ENCODE assay signal across 8 cellular contexts in genomic region chr16:87461466-87461975, GRCh38. TPM values are rescaled to one million over a fixed set of nuclear protein-coding genes. Genes with fewer than 3 reads are reported as not detected.
DNase-seq lines count a peak whose midpoint lies in the region; ATAC-seq, FAIRE-seq and TF ChIP-seq lines count a peak whose summit lies in the region.

No MANE protein-coding gene starts in this region.

- DNase-seq in CD4-positive, CD25-positive, alpha-beta regulatory T cell, result peak; percentile 19 to 67 (median 32)
- peak; percentile 25 for DNase-seq in NCI-H2227 treated with DMSO at 0.1 percent for 48 hours (lab: John Stamatoyannopoulos, UW)
- no peak for DNase-seq in GM12878 (ENCODE audit: low read depth, low spot score)
- peak; percentile 96 for DNase-seq in iPS-NIHi11 (ENCODE audit: low spot score)
- DNase-seq in thyroid gland, result peak; percentile 98
- no peak for DNase-seq in D721Med (ENCODE audit: insufficient read length, low spot score)

- TF ChIP-seq RAD21 in GM12878 (IDR thresholded peaks at IDR 0.05; ENCODE audit: insufficient read depth, low read depth, low read length), result peak; percentile 35; the same call in 1 of the 2 replicates

- H3K27ac ChIP-seq in CD4-positive, CD25-positive, alpha-beta regulatory T cell (ENCODE audit: insufficient read depth, low read length, poor library complexity, severe bottlenecking), result peak overlapping the region; percentile 31
- no peak overlapping the region for H3K27ac ChIP-seq in GM12878 (ENCODE audit: control insufficient read depth, insufficient read depth)
- H3K27ac ChIP-seq in thyroid gland, result peak overlapping the region; percentile 90 to 99 (median 98)

- no peaks in the 10 kb centered on the region for H4K20me1 ChIP-seq in GM12878 (ENCODE audit: control insufficient read depth, insufficient read depth)

- peak overlapping the region in 1 of 4 donors; percentile 38 for H3K4me3 Mint-ChIP-seq in CD4-positive, CD25-positive, alpha-beta regulatory T cell

- no peak overlapping the region for H3K9ac ChIP-seq in GM12878 (ENCODE audit: control insufficient read depth, insufficient read depth, low read length)

- peak overlapping the region in 2 of 3 donors; percentile 52 to 89 for H3K27ac Mint-ChIP-seq in CD4-positive, CD25-positive, alpha-beta regulatory T cell

- H3K9me3 Mint-ChIP-seq in CD4-positive, CD25-positive, alpha-beta regulatory T cell, result no peaks in the 10 kb centered on the region

- peak overlapping the region; percentile 26; the same call in 1 of the 2 replicates for H3K4me2 ChIP-seq in GM12878 (ENCODE audit: control insufficient read depth, insufficient read depth)

- in situ Hi-C loops in GM12878 (cut with MboI), result no loop called here

- TF ChIP-seq EP300 in GM12878 (IDR thresholded peaks at IDR 0.05; ENCODE audit: borderline replicate concordance in 1 of 2, control insufficient read depth in 1 of 2, low read depth in 2 of 2, low read length in 2 of 2), result no peak

- intact Hi-C loops in GM12878 (cut with micrococcal nuclease; ENCODE audit: unreplicated experiment) (loop anchor here (5.0 kb wide), 1 partner anchor 176 kb away; no protein-coding TSS in a partner anchor), thyroid gland (cut with DNase I) (no loop called here)

- RAD21 ChIA-PET in GM12878 (lab: Charles Lee; ENCODE audit: unreplicated experiment), result interaction anchor here (0.6 kb wide), 1 partner anchor 17 kb away, joined by 4 read pairs; no protein-coding TSS in a partner anchor

- H3K79me2 ChIP-seq in GM12878 (ENCODE audit: control insufficient read depth, insufficient read depth, low read length), result no peaks in the 10 kb centered on the region

- H3K36me3 ChIP-seq in CD4-positive, CD25-positive, alpha-beta regulatory T cell (ENCODE audit: control insufficient read depth, insufficient read depth, low read length), result peaks cover 15% of the 10 kb centered on the region
- H3K36me3 ChIP-seq in GM12878 (ENCODE audit: control insufficient read depth in 2 of 2, insufficient read depth in 2 of 2, low read length in 1 of 2) (no peaks in the 10 kb centered on the region), thyroid gland (no peaks in the 10 kb centered on the region)

- no peaks in the 10 kb centered on the region for H3K27me3 Mint-ChIP-seq in CD4-positive, CD25-positive, alpha-beta regulatory T cell

- SMC1A ChIA-PET in GM12878 (lab: Charles Lee; ENCODE audit: uncharacterized antibody, unreplicated experiment), result no interaction called here

- H3K27me3 ChIP-seq in CD4-positive, CD25-positive, alpha-beta regulatory T cell (ENCODE audit: control insufficient read depth, insufficient read depth, low read length), result no peaks in the 10 kb centered on the region
- H3K27me3 ChIP-seq in GM12878 (replicated peaks in 1 of 2; ENCODE audit: control insufficient read depth in 2 of 2, insufficient read depth in 2 of 2, low read length in 1 of 2), result no peaks in the 10 kb centered on the region
- no peaks in the 10 kb centered on the region for H3K27me3 ChIP-seq in thyroid gland

- WGBS in GM12878 (ENCODE audit: insufficient coverage, insufficient replicate concordance, low lambda C conversion rate, missing lambda C conversion rate), result 19% methylated on average over 9 of the region's 9 CpGs
- WGBS in thyroid gland, 2 donors, result 7% methylated on average over 8 of the region's 9 CpGs

- peaks cover 11% of the 10 kb centered on the region for H3K36me3 Mint-ChIP-seq in CD4-positive, CD25-positive, alpha-beta regulatory T cell

- no peaks in the 10 kb centered on the region for H3K9me3 ChIP-seq in CD4-positive, CD25-positive, alpha-beta regulatory T cell (ENCODE audit: control insufficient read depth in 2 of 2, low read length in 2 of 2)
- H3K9me3 ChIP-seq in GM12878 (replicated peaks; ENCODE audit: control insufficient read depth, insufficient read depth, low read length) (no peaks in the 10 kb centered on the region), thyroid gland (no peaks in the 10 kb centered on the region)

- peak; percentile 50 to 60 (median 59) for TF ChIP-seq CTCF in GM12878 (IDR thresholded peaks at IDR 0.05 in 2 of 3, conservative IDR thresholded peaks at IDR 0.05 in 1 of 3; ENCODE audit: control insufficient read depth in 2 of 3, extremely low read depth in 1 of 3, insufficient read depth in 1 of 3, low read depth in 3 of 3, low read length in 3 of 3)
- TF ChIP-seq CTCF in thyroid gland (IDR thresholded peaks at IDR 0.05), result peak in 4 of 6 experiments; percentile 52 to 73 (median 64)
- no peak for TF ChIP-seq CTCF in D721Med (IDR thresholded peaks at IDR 0.05; ENCODE audit: insufficient read depth, missing control alignments)

- POLR2A ChIA-PET in GM12878 (lab: Charles Lee), result no interaction called here

- no peak overlapping the region for H2AFZ ChIP-seq in GM12878 (ENCODE audit: control insufficient read depth, low read depth, low read length)

- no peak overlapping the region for H3K4me3 ChIP-seq in CD4-positive, CD25-positive, alpha-beta regulatory T cell (ENCODE audit: low read depth, low read length)
- H3K4me3 ChIP-seq in GM12878, result no peak overlapping the region
- no peak overlapping the region for H3K4me3 ChIP-seq in thyroid gland (replicated peaks in 1 of 3)

- TF ChIP-seq POLR2A in GM12878 (IDR thresholded peaks at IDR 0.05; ENCODE audit: low read depth, low read length) (no peak), thyroid gland (IDR thresholded peaks at IDR 0.05) (peak in 1 of 2 donors; percentile 91)

- ATAC-seq in CD4-positive, CD25-positive, alpha-beta regulatory T cell (ENCODE audit: low read depth in 2 of 2), result peak; percentile 26 to 37
- ATAC-seq in GM21576 (IDR thresholded peaks at IDR 0.05; ENCODE audit: unreplicated experiment) (peak; percentile 42), GM12878 (peak; percentile 78), HG02981 (IDR thresholded peaks at IDR 0.05; ENCODE audit: unreplicated experiment) (no peak)

- no TSS peak for BruUV-seq in GM12878 (replicated peaks; lab: Mats Ljungman, UMichigan)

- FAIRE-seq in GM12878 (lab: Jason Lieb, UNC) (peak; percentile 35), D721Med (lab: Jason Lieb, UNC) (no peak)

- peaks cover 27% of the 10 kb centered on the region for H3K4me1 ChIP-seq in CD4-positive, CD25-positive, alpha-beta regulatory T cell (ENCODE audit: control insufficient read depth, insufficient read depth, low read length, poor library complexity, severe bottlenecking)
- peaks cover 7% of the 10 kb centered on the region for H3K4me1 ChIP-seq in GM12878 (ENCODE audit: control insufficient read depth, insufficient read depth, low read length)
- H3K4me1 ChIP-seq in thyroid gland, result peaks cover 78 to 91% of the 10 kb centered on the region in 2 donors

- peaks cover 33 to 69% (median 49%) of the 10 kb centered on the region in 4 donors for H3K4me1 Mint-ChIP-seq in CD4-positive, CD25-positive, alpha-beta regulatory T cell

- CTCF ChIA-PET in GM12878 (lab: Yijun Ruan, JAX), result interaction anchor here (1.0 kb wide), 1 partner anchor 17 kb away, joined by 3 read pairs; no protein-coding TSS in a partner anchor

TF ChIP-seq in GM12878, 131 proteins besides CTCF, POLR2A, EP300 and RAD21:
- TF ChIP-seq STAT3 (IDR thresholded peaks at IDR 0.05; ENCODE audit: low read depth, low read length) (no peak), CBX5 (IDR thresholded peaks at IDR 0.05; ENCODE audit: low read depth) (no peak), YY1 (IDR thresholded peaks at IDR 0.05; ENCODE audit: low read depth, low read length) (0 out of 2 replicates have a peak, but pooled peaks have one; percentile 10), CEBPB (IDR thresholded peaks at IDR 0.05; ENCODE audit: borderline replicate concordance in 1 of 2, low read depth in 2 of 2, low read length in 2 of 2) (no peak), FOXK2 (IDR thresholded peaks at IDR 0.05) (peak; percentile 24; the same call in 1 of the 2 replicates), E2F4 (IDR thresholded peaks at IDR 0.05; ENCODE audit: low read depth, low read length) (no peak), SMC3 (IDR thresholded peaks at IDR 0.05; ENCODE audit: borderline replicate concordance, low read length) (peak; percentile 10; the same call in 1 of the 2 replicates)

RNA-seq across cellular contexts. Expression of gene ZCCHC14, which starts 31.3 kb away (rescaled TPM):
- 33.7 TPM for total RNA-seq in CD4-positive, CD25-positive, alpha-beta regulatory T cell
- 1 to 10 TPM; 1.6 to 2.2 (median 1.8) TPM for polyA plus RNA-seq in CD4-positive, CD25-positive, alpha-beta regulatory T cell
- total RNA-seq in GM12878 (2013; cell fraction: nucleolus; rRNA removed), result 0.06 TPM in 1 of 2 replicates, not detected in the other
- total RNA-seq in GM12878 (2014; rRNA removed), result under 0.01 TPM in 1 of 2 replicates, not detected in the other
- total RNA-seq in GM12878 (2014; rRNA removed; fragmentation: Illumina TruSeq; extraction: Trizol), result not detected in 2 replicates
- total RNA-seq in GM12878 (2021), result 0.15 and 0.16 TPM in 2 replicates
- polyA plus RNA-seq in GM12878 (2011; ENCODE audit: low read depth), result 0.09 TPM
- polyA plus RNA-seq in GM12878 (2011; rRNA removed), result 0.26 and 0.27 TPM in 2 replicates
- 0.30 and 0.42 TPM in 2 replicates for polyA plus RNA-seq in GM12878 (2011; cell fraction: cytosol; rRNA removed)
- 3.0 and 3.4 TPM in 2 replicates for polyA plus RNA-seq in GM12878 (2011; cell fraction: nucleus; rRNA removed)
- polyA plus RNA-seq in GM12878 (2012), result 0.17 and 0.23 TPM in 2 replicates
- 0.03 and 0.08 TPM in 2 replicates for polyA plus RNA-seq in GM12878 (2014; fragmentation: Illumina TruSeq; extraction: Trizol)
- polyA plus RNA-seq in GM12878 (2014; fragmentation: Nextera tagmentation; extraction: Ambion mirVana), result under 1 TPM; 0.02 TPM
- polyA plus RNA-seq in GM12878 (2014; rRNA removed), result 0.05 and 0.06 TPM in 2 replicates
- polyA plus RNA-seq in GM12878 (2016; fragmentation: Nextera tagmentation; extraction: Ambion mirVana), result under 1 TPM in 1 of 2 experiments, not detected in 1; 0.14 TPM
- polyA minus RNA-seq in GM12878 (2011; rRNA and poly(A)+ RNA removed), result 0.51 and 0.67 TPM in 2 replicates
- polyA minus RNA-seq in GM12878 (2011; cell fraction: cytosol; rRNA and poly(A)+ RNA removed), result 0.62 and 0.94 TPM in 2 replicates
- 0.36 and 1.7 TPM in 2 replicates for polyA minus RNA-seq in GM12878 (2011; cell fraction: nucleus; rRNA and poly(A)+ RNA removed)
- 10 to 100 TPM; 23.0 to 70.0 (median 27.6) TPM for total RNA-seq in thyroid gland

Comparison
In these comparisons a context has a peak if more than half of its experiments do, and no peak if none do; other contexts are left out.
1. DNase-seq: peak in CD4-positive, CD25-positive, alpha-beta regulatory T cell (3 of 3), NCI-H2227 treated with DMSO at 0.1 percent for 48 hours (single experiment), iPS-NIHi11 (single experiment) and thyroid gland (2 of 2); none in GM12878 (single experiment) and D721Med (single experiment).
2. RNA of gene ZCCHC14, which starts 31.3 kb away (total RNA-seq): 33.7 TPM in CD4-positive, CD25-positive, alpha-beta regulatory T cell (single experiment) and 23.0 to 70.0 TPM in thyroid gland; under 0.01 to 0.16 TPM in GM12878; every median in the first group is over 10 times any median in the second.